ENCODE assay signal across 8 cellular contexts in the genomic region with DNA sequence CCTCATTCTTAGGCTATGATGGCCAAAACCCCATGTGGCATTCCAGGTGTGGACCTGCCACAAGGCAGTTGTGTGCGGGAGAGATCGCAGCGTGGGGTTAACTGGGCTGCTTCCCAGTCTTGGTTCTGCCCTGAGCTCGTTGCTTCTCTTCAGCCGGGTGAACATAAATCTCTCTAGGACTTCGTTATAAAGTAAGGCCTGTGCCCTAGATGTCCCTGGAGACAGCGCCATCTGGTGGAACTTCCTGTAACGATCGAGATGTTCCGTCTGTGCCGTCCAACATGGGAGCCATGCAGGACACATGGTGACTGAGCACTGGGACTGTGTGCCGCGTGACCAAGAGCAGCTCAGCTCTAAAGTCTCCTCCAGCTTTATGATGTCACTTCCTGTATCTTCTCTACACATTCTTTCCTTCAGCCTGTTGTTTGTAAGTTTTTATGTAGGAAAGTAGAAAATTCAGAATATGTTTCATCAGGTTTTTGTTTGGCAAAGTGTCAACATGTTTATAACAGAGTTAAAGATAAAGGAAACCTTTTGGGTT.
DNase-seq lines count a peak whose midpoint lies in the region; ATAC-seq and TF ChIP-seq lines count a peak whose summit lies in the region.

No MANE protein-coding gene starts in this region.

- peak; percentile 92 for ATAC-seq in HG02840 (IDR thresholded peaks at IDR 0.05; ENCODE audit: low FRiP score, unreplicated experiment)

- peak; percentile 52 for DNase-seq in NK-92 treated with Interleukin-12 subunit alpha and Interleukin-12 subunit beta, amount 100 ng/mL, for 24 hours (lab: John Stamatoyannopoulos, UW)
- DNase-seq in NK-92 (lab: John Stamatoyannopoulos, UW; ENCODE audit: unreplicated experiment) (no peak), NCI-H1694 treated with DMSO at 0.1 percent for 48 hours (lab: John Stamatoyannopoulos, UW) (peak; percentile 51), T-helper 22 cell (ENCODE audit: low read depth) (peak; percentile 24), astrocyte of the cerebellum (ENCODE audit: low read depth) (peak; percentile 59), iPS DF 4.7 (ENCODE audit: extremely low read depth, low spot score) (peak; percentile 91)
- DNase-seq in stimulated activated CD4-positive, alpha-beta T cell treated with anti-CD3 and anti-CD28 coated beads, Interleukin-15, amount 100 ng/mL, for 48 hours (ENCODE audit: low read depth in 2 of 2), result peak; percentile 78 to 82

- TF ChIP-seq CTCF in astrocyte of the cerebellum (IDR thresholded peaks at IDR 0.05; ENCODE audit: low read depth, low read length, missing control alignments), result peak; percentile 79

- no peak overlapping the region for H3K4me3 ChIP-seq in astrocyte of the cerebellum (ENCODE audit: low read depth, low read length)

- in situ Hi-C loops in astrocyte of the cerebellum (cut with HindIII; ENCODE audit: low sequenced_read_pairs), result no loop called here
